ENCODE assay signal across 15 cellular contexts in the genomic region with DNA sequence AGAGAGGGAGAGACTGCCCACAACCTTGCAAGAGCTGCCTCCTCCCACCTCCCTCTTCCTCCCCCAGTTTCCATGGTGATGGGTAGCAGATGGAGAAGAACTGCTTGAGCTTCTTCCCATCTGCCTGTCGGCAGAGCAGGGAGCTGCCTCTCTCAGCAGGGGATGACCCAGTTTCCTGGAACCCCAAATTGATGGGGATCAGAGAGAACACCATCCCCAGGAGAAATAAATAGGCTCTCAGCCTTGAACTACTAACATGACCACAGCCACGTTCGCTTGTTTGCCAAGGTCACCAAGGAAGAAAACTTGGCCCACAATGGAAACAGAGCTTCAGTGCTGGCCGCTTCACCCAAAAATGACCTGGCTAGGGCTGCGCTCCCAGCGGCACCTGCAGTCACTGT.
A peak's percentile ranks its signal among the peaks of the same experiment; 100 is the strongest.
DNase-seq lines count a peak whose midpoint lies in the region; ATAC-seq and TF ChIP-seq lines count a peak whose summit lies in the region.
"Had no signal": no experiment of that assay in that cellular context is flagged by ENCODE, and none has a peak within 500 bp of the region (broad histone marks: within the 10 kb centered on the region; RNA-seq: fewer than 3 reads in every experiment).

No MANE protein-coding gene starts in this region.

- no peaks in the 10 kb centered on the region for H3K9me3 ChIP-seq in gastroesophageal sphincter
- H3K9me3 ChIP-seq: HAP-1, ovary had no signal

- H3K27ac Mint-ChIP-seq in activated CD4-positive, alpha-beta T cell treated with anti-CD3 and anti-CD28 coated beads for 36 hours = no peak overlapping the region
- H3K27ac Mint-ChIP-seq: WTC11 had no signal

- WGBS in gastroesophageal sphincter (ENCODE audit: low coverage in 1 of 2), 2 donors = 76 to 79% methylated on average over 3 to 4 of the region's 6 CpGs

- H3K27ac ChIP-seq in angular gyrus (ENCODE audit: low read depth, low read length) (peak overlapping the region; percentile 64), gastroesophageal sphincter (no peak overlapping the region)
- H3K27ac ChIP-seq: hepatocyte, ovary had no signal

- H3K4me3 Mint-ChIP-seq in activated CD4-positive, alpha-beta T cell treated with anti-CD3 and anti-CD28 coated beads for 36 hours = no peak overlapping the region
- H3K4me3 Mint-ChIP-seq: WTC11 had no signal

- DNase-seq in DMS79 treated with DMSO at 0.1 percent for 48 hours (lab: John Stamatoyannopoulos, UW) (peak; percentile 31), NCI-H146 (lab: John Stamatoyannopoulos, UW) (peak; percentile 60), pons (ENCODE audit: low spot score) (peak; percentile 37)
- no peak for DNase-seq in activated CD4-positive, alpha-beta T cell treated with anti-CD3 and anti-CD28 coated beads for 36 hours
- DNase-seq: activated T-cell treated with anti-CD3 and anti-CD28 coated beads, Interleukin-2, amount 50 U/mL, for 1 hour; mammary epithelial cell; NCI-H2081 treated with DMSO at 0.1 percent for 48 hours; ovary; stimulated activated naive CD8-positive, alpha-beta T cell treated with anti-CD3 and anti-CD28 coated beads, Interleukin-15, Interleukin-2, amounts not matched to agents 100 U/mL and 50 U/mL, for 24 hours had no signal

- no peaks in the 10 kb centered on the region for H3K4me1 ChIP-seq in gastroesophageal sphincter

- POLR2A ChIA-PET in activated CD4-positive, alpha-beta T cell treated with anti-CD3 and anti-CD28 coated beads for 36 hours (lab: Charles Lee) = no interaction called here

- H3K36me3 Mint-ChIP-seq in activated CD4-positive, alpha-beta T cell treated with anti-CD3 and anti-CD28 coated beads for 36 hours (ENCODE audit: low read depth) = no peaks in the 10 kb centered on the region

- H3K4me1 Mint-ChIP-seq in activated CD4-positive, alpha-beta T cell treated with anti-CD3 and anti-CD28 coated beads for 36 hours = peaks cover 5% of the 10 kb centered on the region

- CTCF ChIA-PET in activated CD4-positive, alpha-beta T cell treated with anti-CD3 and anti-CD28 coated beads for 36 hours (lab: Charles Lee) = interaction anchor here (1.0 to 1.3 kb wide), 3 partner anchors 29 to 185 kb away, joined by 3 to 4 read pairs (median 3); no protein-coding TSS in a partner anchor

- no peaks in the 10 kb centered on the region for H3K27me3 ChIP-seq in gastroesophageal sphincter
- H3K27me3 ChIP-seq: hepatocyte, ovary had no signal

- H3K36me3 ChIP-seq in gastroesophageal sphincter = no peaks in the 10 kb centered on the region
- H3K36me3 ChIP-seq: ovary had no signal

- H3K4me3 ChIP-seq in gastroesophageal sphincter = no peak overlapping the region
- H3K4me3 ChIP-seq: HAP-1, hepatocyte, ovary had no signal

- no peak for TF ChIP-seq POLR2A in gastroesophageal sphincter (IDR thresholded peaks at IDR 0.05)

- ATAC-seq in HG02763 (IDR thresholded peaks at IDR 0.05; ENCODE audit: unreplicated experiment) = no peak
- ATAC-seq in gastroesophageal sphincter = no peak
- ATAC-seq in activated CD4-positive, alpha-beta T cell treated with anti-CD3 and anti-CD28 coated beads for 36 hours = no peak
- ATAC-seq: stimulated activated naive CD8-positive, alpha-beta T cell treated with anti-CD3 and anti-CD28 coated beads, Interleukin-15, Interleukin-2, amounts not matched to agents 100 U/mL and 50 U/mL, for 24 hours; WTC11 had no signal

- H3K9me3 Mint-ChIP-seq in activated CD4-positive, alpha-beta T cell treated with anti-CD3 and anti-CD28 coated beads for 36 hours (ENCODE audit: low read depth) = no peaks in the 10 kb centered on the region
- H3K9me3 Mint-ChIP-seq: WTC11 had no signal

- TF ChIP-seq CTCF in gastroesophageal sphincter (IDR thresholded peaks at IDR 0.05) = no peak

- H3K27me3 Mint-ChIP-seq in activated CD4-positive, alpha-beta T cell treated with anti-CD3 and anti-CD28 coated beads for 36 hours = no peaks in the 10 kb centered on the region

- intact Hi-C loops in activated CD4-positive, alpha-beta T cell treated with anti-CD3 and anti-CD28 coated beads for 36 hours (cut with DNase I, micrococcal nuclease) = no loop called here

- TF ChIP-seq EP300 in gastroesophageal sphincter (IDR thresholded peaks at IDR 0.05) = no peak
